9 cellular contexts compared by ENCODE assay signal in genomic region chr5:139543423-139543991, GRCh38. TPM values are rescaled to one million over a fixed set of nuclear protein-coding genes. Genes with fewer than 3 reads are reported as not detected.
DNase-seq lines count a peak whose midpoint lies in the region; ATAC-seq, FAIRE-seq and TF ChIP-seq lines count a peak whose summit lies in the region.
"Had no signal": no experiment of that assay in that cellular context is flagged by ENCODE, and none has a peak within 500 bp of the region (broad histone marks: within the 10 kb centered on the region; RNA-seq: fewer than 3 reads in every experiment).

No MANE protein-coding gene starts in this region.

- H3K4me3 ChIP-seq in GM12878, result peak overlapping the region; percentile 29; the same call in 1 of the 2 replicates

- H3K27me3 Mint-ChIP-seq in T-cell, result peaks cover 3 to 4% of the 10 kb centered on the region in 2 donors

- peak overlapping the region; percentile 32; the same call in 1 of the 2 replicates for H3K9ac ChIP-seq in GM12878 (ENCODE audit: control insufficient read depth, insufficient read depth, low read length)

- peak overlapping the region; percentile 36 for H3K27ac ChIP-seq in GM12878 (ENCODE audit: control insufficient read depth, insufficient read depth)
- H3K27ac ChIP-seq: 22Rv1 had no signal

- SMC1A ChIA-PET in GM12878 (lab: Charles Lee; ENCODE audit: uncharacterized antibody, unreplicated experiment), result interaction anchor here (0.8 to 2.1 kb wide), 13 partner anchors 8 to 130 kb away, joined by 3 to 15 read pairs (median 4); partner anchors contain the start of gene UBE2D2

- 4% methylated on average over 24 of the region's 24 CpGs for WGBS in GM12878 (ENCODE audit: insufficient coverage, insufficient replicate concordance, low lambda C conversion rate, missing lambda C conversion rate)

- H3K27ac Mint-ChIP-seq in T-cell, result peak overlapping the region in 1 of 2 donors; percentile 61

- peak overlapping the region; percentile 85 for H3K4me2 ChIP-seq in GM12878 (ENCODE audit: control insufficient read depth, insufficient read depth)

- peak overlapping the region; percentile 13 to 47 (median 47) for H3K4me3 Mint-ChIP-seq in T-cell

- DNase-seq in DMS 273 (lab: John Stamatoyannopoulos, UW; ENCODE audit: unreplicated experiment) (peak; percentile 34), DMS 273 treated with DMSO at 0.1 percent for 48 hours (lab: John Stamatoyannopoulos, UW) (no peak), T-cell (peak; percentile 2 to 67 (median 33)), GM12878 (ENCODE audit: low read depth, low spot score) (no peak), inferior parietal cortex (ENCODE audit: extremely low spot score) (peak; percentile 37), kidney glomerular epithelial cell (lab: John Stamatoyannopoulos, UW) (no peak)
- peak; percentile 46 for DNase-seq in stimulated activated CD4-positive, alpha-beta T cell treated with anti-CD3 and anti-CD28 coated beads, Interleukin-1b, Interleukin-23, amount 100 ng/mL, for 48 hours

- no peaks in the 10 kb centered on the region for H3K27me3 ChIP-seq in GM12878 (replicated peaks in 1 of 2; ENCODE audit: control insufficient read depth in 2 of 2, insufficient read depth in 2 of 2, low read length in 1 of 2)

- ATAC-seq in HG03025 (IDR thresholded peaks at IDR 0.05; ENCODE audit: low FRiP score, unreplicated experiment), result peak; percentile 91
- peak; percentile 85 to 99 (median 98) for ATAC-seq in T-cell (replicated peaks in 1 of 4)
- peak; percentile 97 for ATAC-seq in GM12878

- no peaks in the 10 kb centered on the region for H3K79me2 ChIP-seq in GM12878 (ENCODE audit: control insufficient read depth, insufficient read depth, low read length)

- CTCF ChIA-PET in T-cell (lab: Charles Lee) (interaction anchor here (0.6 to 1.2 kb wide), 4 partner anchors 17 to 92 kb away, joined by 3 read pairs; no protein-coding TSS in a partner anchor), GM12878 (lab: Yijun Ruan, JAX) (interaction anchor here (0.5 to 1.8 kb wide), 15 partner anchors 8 to 134 kb away, joined by 3 to 9 read pairs (median 3); partner anchors contain the start of gene UBE2D2)

- no peaks in the 10 kb centered on the region; the same call in 2 of the 3 replicates for H3K9me3 ChIP-seq in GM12878 (replicated peaks; ENCODE audit: control insufficient read depth, insufficient read depth, low read length)

- no peak for TF ChIP-seq EP300 in GM12878 (IDR thresholded peaks at IDR 0.05; ENCODE audit: borderline replicate concordance in 1 of 2, control insufficient read depth in 1 of 2, low read depth in 2 of 2, low read length in 2 of 2)

- intact Hi-C loops in GM12878 (cut with micrococcal nuclease; ENCODE audit: unreplicated experiment), result no loop called here

- no peaks in the 10 kb centered on the region for H4K20me1 ChIP-seq in GM12878 (ENCODE audit: control insufficient read depth, insufficient read depth)

- no peaks in the 10 kb centered on the region for H3K9me3 Mint-ChIP-seq in T-cell

- 0 out of 2 replicates have a peak, but pooled peaks have one; percentile 30 for TF ChIP-seq POLR2A in GM12878 (IDR thresholded peaks at IDR 0.05; ENCODE audit: low read depth, low read length)

- BruUV-seq in GM12878 (replicated peaks; lab: Mats Ljungman, UMichigan), result TSS peak; percentile 54

- RAD21 ChIA-PET in GM12878 (lab: Charles Lee; ENCODE audit: unreplicated experiment), result interaction anchor here (0.7 to 1.2 kb wide), 7 partner anchors 10 to 36 kb away, joined by 3 to 8 read pairs (median 3); no protein-coding TSS in a partner anchor

- no peaks in the 10 kb centered on the region for H3K36me3 ChIP-seq in GM12878 (ENCODE audit: control insufficient read depth in 2 of 2, insufficient read depth in 2 of 2, low read length in 1 of 2)

- TF ChIP-seq CTCF in GM12878 (IDR thresholded peaks at IDR 0.05 in 2 of 3, conservative IDR thresholded peaks at IDR 0.05 in 1 of 3; ENCODE audit: control insufficient read depth in 2 of 3, extremely low read depth in 1 of 3, insufficient read depth in 1 of 3, low read depth in 3 of 3, low read length in 3 of 3), result peak; percentile 29 to 72 (median 59); a peak in 5 of 6 replicates

- H3K36me3 Mint-ChIP-seq in T-cell, result no peaks in the 10 kb centered on the region

- H2AFZ ChIP-seq in GM12878 (ENCODE audit: control insufficient read depth, low read depth, low read length), result peak overlapping the region; percentile 91

- H3K4me1 ChIP-seq in GM12878 (ENCODE audit: control insufficient read depth, insufficient read depth, low read length), result peaks cover 9% of the 10 kb centered on the region

- POLR2A ChIA-PET in T-cell (lab: Charles Lee), result no interaction called here
- POLR2A ChIA-PET in GM12878 (lab: Charles Lee), result interaction anchor here (0.6 to 2.0 kb wide), 6 partner anchors 15 to 67 kb away, joined by 3 to 9 read pairs (median 3); no protein-coding TSS in a partner anchor

- TF ChIP-seq RAD21 in GM12878 (IDR thresholded peaks at IDR 0.05; ENCODE audit: insufficient read depth, low read depth, low read length), result peak; percentile 53

- peak; percentile 18 for FAIRE-seq in GM12878 (lab: Jason Lieb, UNC)

- in situ Hi-C loops in GM12878 (cut with MboI), result no loop called here

- H3K4me1 Mint-ChIP-seq in T-cell, result peaks cover 5 to 8% (median 6%) of the 10 kb centered on the region in 3 donors

TF ChIP-seq in GM12878, 131 proteins besides CTCF, POLR2A, EP300 and RAD21 (continues in another document):
- TF ChIP-seq ZZZ3 (IDR thresholded peaks at IDR 0.05; ENCODE audit: control insufficient read depth, insufficient read length, low read depth), result no peak
- TF ChIP-seq SUZ12 (IDR thresholded peaks at IDR 0.05; ENCODE audit: unreplicated experiment), result no peak
- no peak for TF ChIP-seq USF1 (IDR thresholded peaks at IDR 0.05; ENCODE audit: borderline replicate concordance, extremely low read length, insufficient read depth, low read depth, low read length)
- TF ChIP-seq IKZF2 (IDR thresholded peaks at IDR 0.05), result 0 out of 4 replicates have a peak, but pooled peaks have one; percentile 32 to 38
- no peak for TF ChIP-seq MTA3 (IDR thresholded peaks at IDR 0.05; ENCODE audit: borderline replicate concordance, low read length)
- TF ChIP-seq BMI1 (IDR thresholded peaks at IDR 0.05; ENCODE audit: borderline replicate concordance), result no peak
- no peak for TF ChIP-seq HDAC6 (IDR thresholded peaks at IDR 0.05; ENCODE audit: unreplicated experiment)
- no peak for TF ChIP-seq ATF2 (IDR thresholded peaks at IDR 0.05; ENCODE audit: low read length)
- no peak for TF ChIP-seq FOXK2 (IDR thresholded peaks at IDR 0.05)

RNA-seq across cellular contexts. Expression of gene UBE2D2, which starts 17.6 kb away (rescaled TPM):
- total RNA-seq in T-cell, result 100 to 1,000 TPM; 138 to 176 (median 152) TPM
- 91.1 and 104 TPM in 2 replicates for total RNA-seq in GM12878 (2013; cell fraction: nucleolus; rRNA removed)
- total RNA-seq in GM12878 (2014; rRNA removed), result 93.1 and 107 TPM in 2 replicates
- total RNA-seq in GM12878 (2014; rRNA removed; fragmentation: Illumina TruSeq; extraction: Trizol), result 134 and 136 TPM in 2 replicates
- total RNA-seq in GM12878 (2021), result 166 and 174 TPM in 2 replicates
- polyA plus RNA-seq in GM12878 (2011; ENCODE audit: low read depth), result 146 TPM
- polyA plus RNA-seq in GM12878 (2011; rRNA removed), result 139 and 185 TPM in 2 replicates
- polyA plus RNA-seq in GM12878 (2011; cell fraction: cytosol; rRNA removed), result 40.9 and 52.0 TPM in 2 replicates
- 40.3 and 44.3 TPM in 2 replicates for polyA plus RNA-seq in GM12878 (2011; cell fraction: nucleus; rRNA removed)
- 193 and 217 TPM in 2 replicates for polyA plus RNA-seq in GM12878 (2012)
- 120 and 151 TPM in 2 replicates for polyA plus RNA-seq in GM12878 (2014; fragmentation: Illumina TruSeq; extraction: Trizol)
- polyA plus RNA-seq in GM12878 (2014; fragmentation: Nextera tagmentation; extraction: Ambion mirVana), result 100 to 1,000 TPM in 1 of 2 experiments, 10 to 100 TPM in 1; 58.6 to 120 TPM
- 79.2 and 99.2 TPM in 2 replicates for polyA plus RNA-seq in GM12878 (2014; rRNA removed)
- polyA plus RNA-seq in GM12878 (2016; fragmentation: Nextera tagmentation; extraction: Ambion mirVana), result 100 to 1,000 TPM; 227 to 245 TPM
- polyA minus RNA-seq in GM12878 (2011; rRNA and poly(A)+ RNA removed), result 52.8 and 83.5 TPM in 2 replicates
- 31.5 and 44.0 TPM in 2 replicates for polyA minus RNA-seq in GM12878 (2011; cell fraction: cytosol; rRNA and poly(A)+ RNA removed)
- polyA minus RNA-seq in GM12878 (2011; cell fraction: nucleus; rRNA and poly(A)+ RNA removed), result 20.8 and 43.4 TPM in 2 replicates

Comparison
In these comparisons a context has a peak if more than half of its experiments do, and no peak if none do; other contexts are left out.
1. DNase-seq: peak in DMS 273 (single experiment), T-cell (34 of 34), inferior parietal cortex (single experiment) and stimulated activated CD4-positive, alpha-beta T cell treated with anti-CD3 and anti-CD28 coated beads, Interleukin-1b, Interleukin-23, amount 100 ng/mL, for 48 hours (single experiment); none in DMS 273 treated with DMSO at 0.1 percent for 48 hours (single experiment), GM12878 (single experiment) and kidney glomerular epithelial cell (single experiment).
2. Peak in every context shown above with its lines, with median percentiles within 50 percentile points of each other: ATAC-seq.